19 cellular contexts compared by ENCODE assay signal in genomic region chr10:12834721-12835120, GRCh38.
A peak's percentile ranks its signal among the peaks of the same experiment; 100 is the strongest.
DNase-seq lines count a peak whose midpoint lies in the region; ATAC-seq and TF ChIP-seq lines count a peak whose summit lies in the region.
"Had no signal": no experiment of that assay in that cellular context is flagged by ENCODE, and none has a peak within 500 bp of the region (broad histone marks: within the 10 kb centered on the region; RNA-seq: fewer than 3 reads in every experiment).

No MANE protein-coding gene starts in this region.

- 82 to 85% methylated on average over 10 of the region's 10 CpGs for WGBS in sigmoid colon, 2 donors

- no peak for ATAC-seq in left ventricle myocardium superior

- H3K27ac Mint-ChIP-seq in type B pancreatic cell: peak overlapping the region; percentile 9
- H3K27ac Mint-ChIP-seq: CD14-positive monocyte; CD4-positive, alpha-beta memory T cell; CD4-positive, CD25-positive, alpha-beta regulatory T cell; CD8-positive, alpha-beta memory T cell had no signal

- TF ChIP-seq CTCF in sigmoid colon (IDR thresholded peaks at IDR 0.05) (no peak), type B pancreatic cell (conservative IDR thresholded peaks at IDR 0.05) (no peak)

- H3K36me3 ChIP-seq in sigmoid colon: peaks cover 0 to 8% (median 0%) of the 10 kb centered on the region in 4 donors
- H3K36me3 ChIP-seq: BE2C, BLaER1 had no signal

- H3K27me3 Mint-ChIP-seq in type B pancreatic cell: peaks cover 4% of the 10 kb centered on the region
- H3K27me3 Mint-ChIP-seq: CD4-positive, alpha-beta memory T cell had no signal

- no peak overlapping the region for H3K4me3 Mint-ChIP-seq in type B pancreatic cell
- H3K4me3 Mint-ChIP-seq: CD14-positive monocyte; CD4-positive, alpha-beta memory T cell; CD4-positive, CD25-positive, alpha-beta regulatory T cell; CD8-positive, alpha-beta memory T cell had no signal

- intact Hi-C loops in sigmoid colon (cut with DNase I): no loop called here
- intact Hi-C loops in left ventricle myocardium superior (cut with micrococcal nuclease): no loop called here

- H3K9me3 Mint-ChIP-seq in type B pancreatic cell: no peaks in the 10 kb centered on the region
- H3K9me3 Mint-ChIP-seq: CD4-positive, alpha-beta memory T cell; CD8-positive, alpha-beta memory T cell had no signal

- no peak for TF ChIP-seq POLR2A in sigmoid colon (IDR thresholded peaks at IDR 0.05)

- no peaks in the 10 kb centered on the region for H3K27me3 ChIP-seq in sigmoid colon
- H3K27me3 ChIP-seq: BE2C, BLaER1 had no signal

- DNase-seq in mesenteric fat pad (ENCODE audit: low spot score) (peak; percentile 64), sigmoid colon (peak; percentile 17), type B pancreatic cell (ENCODE audit: extremely low spot score, unreplicated experiment) (no peak), DMS153 (lab: John Stamatoyannopoulos, UW) (no peak), left ventricle myocardium superior (no peak), HCEC 1CT (no peak)
- DNase-seq: 8988T; ACHN; BE2C; C1 segment of cervical spinal cord; CD4-positive, alpha-beta memory T cell; CD4-positive, CD25-positive, alpha-beta regulatory T cell; CD8-positive, alpha-beta memory T cell; COR-L47; DMS 273 treated with DMSO at 0.1 percent for 48 hours; DMS79 treated with DMSO at 0.1 percent for 48 hours; GF-D8 had no signal

- TF ChIP-seq EP300 in sigmoid colon (IDR thresholded peaks at IDR 0.05): no peak

- H3K36me3 Mint-ChIP-seq in type B pancreatic cell: no peaks in the 10 kb centered on the region
- H3K36me3 Mint-ChIP-seq: CD14-positive monocyte had no signal

- H3K4me3 ChIP-seq in sigmoid colon: no peak overlapping the region
- H3K4me3 ChIP-seq: BLaER1 had no signal

- H3K4me1 ChIP-seq in sigmoid colon: peaks cover 0 to 8% (median 1%) of the 10 kb centered on the region in 4 donors
- H3K4me1 ChIP-seq: BE2C had no signal

- peaks cover 6% of the 10 kb centered on the region for H3K4me1 Mint-ChIP-seq in type B pancreatic cell (ENCODE audit: unreplicated experiment)
- H3K4me1 Mint-ChIP-seq: CD14-positive monocyte; CD4-positive, alpha-beta memory T cell; CD4-positive, CD25-positive, alpha-beta regulatory T cell; CD8-positive, alpha-beta memory T cell had no signal

- H3K9me3 ChIP-seq in sigmoid colon: no peaks in the 10 kb centered on the region
- H3K9me3 ChIP-seq: BE2C, BLaER1 had no signal

- no peak overlapping the region for H3K27ac ChIP-seq in sigmoid colon
- H3K27ac ChIP-seq: BLaER1 had no signal

Comparison
In these comparisons a context has a peak if more than half of its experiments do, and no peak if none do; other contexts are left out.
1. DNase-seq: peak in mesenteric fat pad (single experiment) and sigmoid colon (single experiment); none in type B pancreatic cell (single experiment), DMS153 (single experiment), left ventricle myocardium superior (single experiment) and HCEC 1CT (single experiment).